13 cellular contexts compared by ENCODE assay signal in the genomic region with DNA sequence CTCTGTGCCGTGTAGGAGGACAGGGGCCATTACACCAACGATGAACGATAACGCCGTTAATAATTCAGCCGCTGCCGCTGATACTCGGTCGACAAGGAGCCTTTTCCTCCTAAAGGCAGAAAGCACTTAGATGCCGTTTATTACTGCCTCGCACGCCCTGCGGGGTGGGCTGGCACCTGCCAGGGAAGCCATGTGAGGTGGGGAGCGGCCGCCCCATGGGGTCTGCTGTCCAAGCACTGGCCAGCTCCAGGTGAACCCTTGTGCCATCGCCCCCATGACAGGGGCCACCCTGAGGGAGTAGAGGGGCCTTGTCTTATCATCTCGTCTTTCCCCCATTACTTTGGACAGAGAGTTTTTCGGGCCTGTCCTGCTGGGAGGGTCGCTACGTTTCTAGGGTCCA. TPM values are rescaled to one million over a fixed set of nuclear protein-coding genes. Genes with fewer than 3 reads are reported as not detected.
"Had no signal": no experiment of that assay in that cellular context is flagged by ENCODE, and none has a peak within 500 bp of the region (broad histone marks: within the 10 kb centered on the region; RNA-seq: fewer than 3 reads in every experiment).

No MANE protein-coding gene starts in this region.

- DNase-seq: colonic mucosa; dermis blood vessel endothelial cell; esophagus squamous epithelium; foreskin fibroblast; glutamatergic neuron; mammary epithelial cell; stimulated activated CD4-positive, alpha-beta T cell treated with anti-CD3 and anti-CD28 coated beads, Interleukin-2, amount 100 ng/mL, for 48 hours; stimulated activated naive CD4-positive, alpha-beta T cell treated with Interleukin-2 at 50 U/mL for 16 hours; trophoblast cell had no signal

- H3K27me3 ChIP-seq: colonic mucosa, esophagus squamous epithelium, gastroesophageal sphincter, ovary had no signal

- H3K9me3 ChIP-seq: colonic mucosa, esophagus squamous epithelium, gastroesophageal sphincter, ovary had no signal

- H3K4me2 ChIP-seq: smooth muscle cell had no signal

- H3K4me3 ChIP-seq: colonic mucosa, esophagus squamous epithelium, gastroesophageal sphincter, ovary, smooth muscle cell had no signal

- H3K36me3 ChIP-seq: colonic mucosa, ovary had no signal

- H3K27ac ChIP-seq: colonic mucosa, esophagus squamous epithelium, gastroesophageal sphincter, ovary had no signal

- ATAC-seq: gastroesophageal sphincter; naive thymus-derived CD4-positive, alpha-beta T cell had no signal

RNA-seq across cellular contexts. Expression of a gene that starts 34.2 kb away (rescaled TPM):
- polyA plus RNA-seq: naive thymus-derived CD4-positive, alpha-beta T cell had no signal
